11 cellular contexts compared by ENCODE assay signal in genomic region chr20:4369798-4370124, GRCh38.
DNase-seq lines count a peak whose midpoint lies in the region; ATAC-seq and TF ChIP-seq lines count a peak whose summit lies in the region.
"Had no signal": no experiment of that assay in that cellular context is flagged by ENCODE, and none has a peak within 500 bp of the region (broad histone marks: within the 10 kb centered on the region; RNA-seq: fewer than 3 reads in every experiment).

No MANE protein-coding gene starts in this region.

- no peak overlapping the region for H3K4me2 ChIP-seq in trophoblast cell (ENCODE audit: low read length)

- H3K4ac ChIP-seq in trophoblast cell (ENCODE audit: low read depth, low read length): no peak overlapping the region

- H2BK12ac ChIP-seq in trophoblast cell (ENCODE audit: low read length): no peak overlapping the region

- no peak overlapping the region for H4K12ac ChIP-seq in trophoblast cell (ENCODE audit: low read depth, low read length)

- H3K9ac ChIP-seq in trophoblast cell (ENCODE audit: low read length): no peak overlapping the region

- H2AFZ ChIP-seq in trophoblast cell (ENCODE audit: insufficient read depth, low read length, poor library complexity): no peak overlapping the region

- H3K4me1 Mint-ChIP-seq in activated CD8-positive, alpha-beta T cell treated with anti-CD3 and anti-CD28 coated beads for 36 hours (ENCODE audit: low read depth): peaks cover 48% of the 10 kb centered on the region

- H4K8ac ChIP-seq in trophoblast cell (ENCODE audit: low read depth, low read length): no peak overlapping the region

- H3K27ac Mint-ChIP-seq in activated CD8-positive, alpha-beta T cell treated with anti-CD3 and anti-CD28 coated beads for 36 hours: peak overlapping the region; percentile 97

- 76% methylated on average over 6 of the region's 6 CpGs for WGBS in esophagus muscularis mucosa
- no CpG with 5 or more reads among the region's 6 CpGs for WGBS in trophoblast cell (ENCODE audit: extremely low coverage, insufficient coverage, insufficient read length)

- peaks cover 4% of the 10 kb centered on the region for H3K9me3 Mint-ChIP-seq in activated CD8-positive, alpha-beta T cell treated with anti-CD3 and anti-CD28 coated beads for 36 hours

- no peaks in the 10 kb centered on the region for H3K4me1 ChIP-seq in esophagus muscularis mucosa
- H3K4me1 ChIP-seq in trophoblast cell (ENCODE audit: control insufficient read depth in 1 of 2, insufficient read depth in 2 of 2, low read length in 2 of 2): peaks cover 7 to 8% of the 10 kb centered on the region in 2 experiments

- H3K18ac ChIP-seq in trophoblast cell (ENCODE audit: low read length): no peak overlapping the region

- POLR2A ChIA-PET in activated CD8-positive, alpha-beta T cell treated with anti-CD3 and anti-CD28 coated beads for 36 hours (lab: Charles Lee): interaction anchor here (0.5 kb wide), 1 partner anchor 367 kb away, joined by 3 read pairs; no protein-coding TSS in a partner anchor

- H2BK120ac ChIP-seq in trophoblast cell (ENCODE audit: insufficient read depth, low read length, poor library complexity): no peak overlapping the region

- no peaks in the 10 kb centered on the region for H3K36me3 Mint-ChIP-seq in activated CD8-positive, alpha-beta T cell treated with anti-CD3 and anti-CD28 coated beads for 36 hours (ENCODE audit: low read depth)

- CTCF ChIA-PET in activated CD8-positive, alpha-beta T cell treated with anti-CD3 and anti-CD28 coated beads for 36 hours (lab: Charles Lee): no interaction called here

- no peak overlapping the region for H4K91ac ChIP-seq in trophoblast cell (ENCODE audit: low read depth, low read length)

- no peaks in the 10 kb centered on the region for H3K9me3 ChIP-seq in esophagus muscularis mucosa
- peaks cover 3% of the 10 kb centered on the region for H3K9me3 ChIP-seq in trophoblast cell (ENCODE audit: insufficient read depth, low read depth, low read length)
- H3K9me3 ChIP-seq: spleen had no signal

- TF ChIP-seq CTCF in GM10266 (IDR thresholded peaks at IDR 0.05; ENCODE audit: control insufficient read depth, insufficient read depth, low read depth, missing control alignments) (no peak), esophagus muscularis mucosa (IDR thresholded peaks at IDR 0.05) (no peak)
- no peak for TF ChIP-seq CTCF in activated CD8-positive, alpha-beta T cell treated with anti-CD3 and anti-CD28 coated beads for 36 hours (IDR thresholded peaks at IDR 0.05)

- H3K79me2 ChIP-seq in trophoblast cell (ENCODE audit: control insufficient read depth, insufficient read depth, low read length, poor library complexity): no peaks in the 10 kb centered on the region

- no peak overlapping the region for H3K4me3 ChIP-seq in esophagus muscularis mucosa
- no peak overlapping the region for H3K4me3 ChIP-seq in trophoblast cell (ENCODE audit: low read depth, low read length)
- H3K4me3 ChIP-seq: spleen had no signal

- no peak overlapping the region for H3K14ac ChIP-seq in trophoblast cell (ENCODE audit: low read length)

- peak overlapping the region; percentile 18 for H3K4me3 Mint-ChIP-seq in activated CD8-positive, alpha-beta T cell treated with anti-CD3 and anti-CD28 coated beads for 36 hours

- H3K36me3 ChIP-seq in esophagus muscularis mucosa (no peaks in the 10 kb centered on the region), trophoblast cell (ENCODE audit: control insufficient read depth in 1 of 2, insufficient read depth in 2 of 2, low read length in 2 of 2) (no peaks in the 10 kb centered on the region)
- H3K36me3 ChIP-seq: spleen had no signal

- no peak overlapping the region for H2AK5ac ChIP-seq in trophoblast cell (ENCODE audit: low read length)

- peaks cover 2% of the 10 kb centered on the region for H3K27me3 Mint-ChIP-seq in activated CD8-positive, alpha-beta T cell treated with anti-CD3 and anti-CD28 coated beads for 36 hours

- no peak for TF ChIP-seq EP300 in esophagus muscularis mucosa (IDR thresholded peaks at IDR 0.05)

- no peak overlapping the region for H2BK5ac ChIP-seq in trophoblast cell (ENCODE audit: low read depth, low read length, poor library complexity)

- H3K27ac ChIP-seq in esophagus muscularis mucosa (replicated peaks in 1 of 4) (no peak overlapping the region), trophoblast cell (ENCODE audit: low read depth, low read length) (no peak overlapping the region)

- intact Hi-C loops in activated CD8-positive, alpha-beta T cell treated with anti-CD3 and anti-CD28 coated beads for 36 hours (cut with micrococcal nuclease): no loop called here
- intact Hi-C loops in esophagus muscularis mucosa (cut with DNase I): no loop called here

- H3K27me3 ChIP-seq in esophagus muscularis mucosa: no peaks in the 10 kb centered on the region
- no peaks in the 10 kb centered on the region for H3K27me3 ChIP-seq in trophoblast cell (ENCODE audit: insufficient read depth, low read length)
- H3K27me3 ChIP-seq: spleen had no signal

- H3K79me1 ChIP-seq in trophoblast cell (ENCODE audit: low read length): no peaks in the 10 kb centered on the region

- peak; percentile 24 for DNase-seq in GM10266 (ENCODE audit: extremely low spot score)
- DNase-seq in activated CD8-positive, alpha-beta T cell treated with anti-CD3 and anti-CD28 coated beads for 36 hours: peak; percentile 82
- DNase-seq in stimulated activated CD4-positive, alpha-beta T cell treated with anti-CD3 and anti-CD28 coated beads, Interleukin-12 subunit alpha, Interleukin-12 subunit beta, amount 100 ng/mL, for 24 hours (ENCODE audit: low read depth in 2 of 2): peak; percentile 8 to 35
- DNase-seq in SHP77 (lab: John Stamatoyannopoulos, UW): no peak
- DNase-seq in RKO (ENCODE audit: low spot score): no peak
- DNase-seq in esophagus muscularis mucosa (ENCODE audit: extremely low spot score): no peak
- DNase-seq in trophoblast cell: no peak
- DNase-seq: NCI-H1694, spleen, T1000 had no signal

- ATAC-seq in HG03342 (IDR thresholded peaks at IDR 0.05; ENCODE audit: unreplicated experiment): peak; percentile 64
- peak; percentile 95 for ATAC-seq in activated CD8-positive, alpha-beta T cell treated with anti-CD3 and anti-CD28 coated beads for 36 hours

- H3K23ac ChIP-seq in trophoblast cell (ENCODE audit: low read length): no peak overlapping the region

- no peak for TF ChIP-seq POLR2A in esophagus muscularis mucosa (IDR thresholded peaks at IDR 0.05; ENCODE audit: low read depth)

Comparison
In these comparisons a context has a peak if more than half of its experiments do, and no peak if none do; other contexts are left out.
1. DNase-seq: peak in GM10266 (single experiment), activated CD8-positive, alpha-beta T cell treated with anti-CD3 and anti-CD28 coated beads for 36 hours (single experiment) and stimulated activated CD4-positive, alpha-beta T cell treated with anti-CD3 and anti-CD28 coated beads, Interleukin-12 subunit alpha, Interleukin-12 subunit beta, amount 100 ng/mL, for 24 hours (2 of 2); none in SHP77 (0 of 2), RKO (single experiment), esophagus muscularis mucosa (single experiment) and trophoblast cell (0 of 2).